8 cellular contexts compared by ENCODE assay signal in genomic region chr2:37925063-37925897, GRCh38. TPM values are rescaled to one million over a fixed set of nuclear protein-coding genes. Genes with fewer than 3 reads are reported as not detected.
DNase-seq lines count a peak whose midpoint lies in the region; ATAC-seq, FAIRE-seq and TF ChIP-seq lines count a peak whose summit lies in the region.

TSS of gene RMDN2 (plus strand) at chr2:37925287. CDS start at chr2:37929278, 3,991 bp downstream.

- H3K4me1 Mint-ChIP-seq in activated naive CD8-positive, alpha-beta T cell treated with anti-CD3 and anti-CD28 coated beads for 36 hours: peaks cover 20% of the 10 kb centered on the region

- H3K9me3 ChIP-seq in HEK293 (ENCODE audit: control insufficient read depth, insufficient read depth, low read depth, low read length): no peaks in the 10 kb centered on the region
- H3K9me3 ChIP-seq in pancreas: no peaks in the 10 kb centered on the region
- no peaks in the 10 kb centered on the region for H3K9me3 ChIP-seq in tibial artery

- peak; percentile 81 for TF ChIP-seq CTCF in HEK293 (tag by site-specific recombination; IDR thresholded peaks at IDR 0.05)
- TF ChIP-seq CTCF in NB4 (IDR thresholded peaks at IDR 0.05; ENCODE audit: low read depth, low read length): no peak
- no peak for TF ChIP-seq CTCF in pancreas (IDR thresholded peaks at IDR 0.05)
- peak in 1 of 2 experiments; percentile 20 for TF ChIP-seq CTCF in tibial artery (IDR thresholded peaks at IDR 0.05)

- WGBS in pancreas, 2 donors: 0% methylated on average over 63 to 79 of the region's 79 CpGs

- H3K4me1 ChIP-seq in HEK293 (ENCODE audit: control insufficient read depth, insufficient read depth, low read length): peaks cover 4% of the 10 kb centered on the region; the same call in 1 of the 2 replicates
- H3K4me1 ChIP-seq in pancreas: peaks cover 0 to 11% (median 10%) of the 10 kb centered on the region in 3 donors
- H3K4me1 ChIP-seq in tibial artery: peaks cover 0 to 8% (median 2%) of the 10 kb centered on the region in 4 donors

- H3K4me3 ChIP-seq in HEK293 (ENCODE audit: low read depth, low read length) (peak within 1 kb of the TSS; percentile 93), NB4 (ENCODE audit: low read depth, low read length) (peak within 1 kb of the TSS; percentile 79), pancreas (peak within 1 kb of the TSS; percentile 61 to 83 (median 72)), tibial artery (peak within 1 kb of the TSS; percentile 65 to 97)

- no peak for FAIRE-seq in pancreas (lab: Jason Lieb, UNC)

- CTCF ChIA-PET in HEK293 (lab: Yijun Ruan, JAX): interaction anchor here (0.6 to 1.2 kb wide), 3 partner anchors 168 to 363 kb away, joined by 3 read pairs; no protein-coding TSS in a partner anchor

- peak; percentile 67 for TF ChIP-seq POLR2A in NB4 (IDR thresholded peaks at IDR 0.05; ENCODE audit: extremely low read depth, insufficient read length)

- H3K27me3 ChIP-seq in pancreas (no peaks in the 10 kb centered on the region), tibial artery (no peaks in the 10 kb centered on the region)

- H3K27me3 Mint-ChIP-seq in activated naive CD8-positive, alpha-beta T cell treated with anti-CD3 and anti-CD28 coated beads for 36 hours: peaks cover 4% of the 10 kb centered on the region

- intact Hi-C loops in Right ventricle myocardium inferior (cut with DNase I): loop anchor here (10.0 kb wide), 1 partner anchor 450 kb away; the partner anchor contains the start of gene ATL2
- intact Hi-C loops in pancreas (cut with DNase I): no loop called here
- intact Hi-C loops in tibial artery (cut with DNase I; ENCODE audit: low total_unique reads): no loop called here

- POLR2A ChIA-PET in HEK293 (lab: Yijun Ruan, JAX): interaction anchor here (0.6 to 1.2 kb wide), 3 partner anchors 94 to 151 kb away, joined by 3 to 5 read pairs (median 3); partner anchors contain the start of gene CYP1B1

- H3K36me3 Mint-ChIP-seq in activated naive CD8-positive, alpha-beta T cell treated with anti-CD3 and anti-CD28 coated beads for 36 hours: peaks cover 4% of the 10 kb centered on the region

- peak; percentile 71 for DNase-seq in GM04504 (ENCODE audit: low read depth)
- DNase-seq in NB4 (ENCODE audit: low read depth): peak; percentile 97
- DNase-seq in SKM-1 (lab: John Stamatoyannopoulos, UW; ENCODE audit: unreplicated experiment): peak; percentile 84
- DNase-seq in activated naive CD8-positive, alpha-beta T cell treated with anti-CD3 and anti-CD28 coated beads for 36 hours: peak; percentile 86
- DNase-seq in Right ventricle myocardium inferior (ENCODE audit: missing footprints): peak; percentile 96
- peak; percentile 92 to 97 (median 94) for DNase-seq in pancreas
- peak; percentile 83 to 92 for DNase-seq in tibial artery

- H3K36me3 ChIP-seq in HEK293 (ENCODE audit: control insufficient read depth in 2 of 2, insufficient read depth in 1 of 2, low read length in 2 of 2): no peaks in the 10 kb centered on the region
- H3K36me3 ChIP-seq in pancreas: no peaks in the 10 kb centered on the region
- peaks cover 0 to under 1% (median 0%) of the 10 kb centered on the region in 3 donors for H3K36me3 ChIP-seq in tibial artery

- H3K27ac ChIP-seq in HEK293 (ENCODE audit: extremely low read depth, low read depth, low read length): peak within 1 kb of the TSS; percentile 80
- H3K27ac ChIP-seq in pancreas: peak within 1 kb of the TSS; percentile 76 to 94 (median 84)
- peak within 1 kb of the TSS; percentile 86 to 93 for H3K27ac ChIP-seq in tibial artery

- H3K9me3 Mint-ChIP-seq in activated naive CD8-positive, alpha-beta T cell treated with anti-CD3 and anti-CD28 coated beads for 36 hours: no peaks in the 10 kb centered on the region

- peak within 1 kb of the TSS; percentile 87 for H3K27ac Mint-ChIP-seq in activated naive CD8-positive, alpha-beta T cell treated with anti-CD3 and anti-CD28 coated beads for 36 hours

- H3K4me3 Mint-ChIP-seq in activated naive CD8-positive, alpha-beta T cell treated with anti-CD3 and anti-CD28 coated beads for 36 hours: peak within 1 kb of the TSS; percentile 79

- peak; percentile 97 for ATAC-seq in Right ventricle myocardium inferior
- peak; percentile 94 to 99 (median 96) for ATAC-seq in pancreas

TF ChIP-seq in HEK293, 187 proteins besides CTCF, POLR2A, EP300 and RAD21 (continues in another document):
- TF ChIP-seq ZEB2 (tag by site-specific recombination; IDR thresholded peaks at IDR 0.05) (0 out of 2 replicates have a peak, but pooled peaks have one; percentile 53), ZNF239 (tag by site-specific recombination; IDR thresholded peaks at IDR 0.05) (no peak), ZNF184 (tag by site-specific recombination; IDR thresholded peaks at IDR 0.05) (no peak), ZBTB48 (tag by site-specific recombination; IDR thresholded peaks at IDR 0.05) (peak; percentile 89), MYNN (tag by site-specific recombination; IDR thresholded peaks at IDR 0.05; ENCODE audit: borderline replicate concordance) (no peak), GLIS2 (tag by site-specific recombination; IDR thresholded peaks at IDR 0.05) (peak; percentile 98), ZNF76 (tag by site-specific recombination; IDR thresholded peaks at IDR 0.05; ENCODE audit: borderline replicate concordance, low read depth) (peak; percentile 56; the same call in 1 of the 2 replicates), ZNF335 (tag by site-specific recombination; conservative IDR thresholded peaks at IDR 0.05) (peak; percentile 79), ZNF138 (tag by site-specific recombination; IDR thresholded peaks at IDR 0.05; ENCODE audit: borderline replicate concordance) (no peak), ZBTB8A (tag by site-specific recombination; IDR thresholded peaks at IDR 0.05) (no peak), ZNF555 (tag by site-specific recombination; conservative IDR thresholded peaks at IDR 0.05) (no peak), ZNF391 (tag by site-specific recombination; IDR thresholded peaks at IDR 0.05; ENCODE audit: borderline replicate concordance, low read depth) (no peak), ZNF514 (tag by site-specific recombination; IDR thresholded peaks at IDR 0.05) (no peak), ZNF561 (tag by site-specific recombination; IDR thresholded peaks at IDR 0.05; ENCODE audit: borderline replicate concordance) (no peak; the same call in 1 of the 2 replicates), PATZ1 (tag by site-specific recombination; IDR thresholded peaks at IDR 0.05) (peak; percentile 98), MEIS1 (CRISPR knock-in tag; IDR thresholded peaks at IDR 0.05; ENCODE audit: borderline replicate concordance) (no peak), ZNF18 (tag by site-specific recombination; IDR thresholded peaks at IDR 0.05) (no peak), ZNF670 (tag by site-specific recombination; IDR thresholded peaks at IDR 0.05; ENCODE audit: low read depth) (no peak), ZSCAN30 (tag by site-specific recombination; IDR thresholded peaks at IDR 0.05) (peak; percentile 88), GLI4 (tag by site-specific recombination; IDR thresholded peaks at IDR 0.05) (no peak), ZNF449 (tag by site-specific recombination; IDR thresholded peaks at IDR 0.05) (no peak), ZNF791 (tag by site-specific recombination; IDR thresholded peaks at IDR 0.05) (no peak), KLF1 (tag by site-specific recombination; IDR thresholded peaks at IDR 0.05) (no peak), SP7 (tag by site-specific recombination; IDR thresholded peaks at IDR 0.05) (peak; percentile 66), KLF9 (tag by site-specific recombination; IDR thresholded peaks at IDR 0.05; ENCODE audit: low read depth) (peak; percentile 74)

RNA-seq across cellular contexts. Expression of gene RMDN2, which starts in this region (rescaled TPM):
- 1 to 10 TPM; 2.8 to 3.2 TPM for total RNA-seq in activated naive CD8-positive, alpha-beta T cell treated with anti-CD3 and anti-CD28 coated beads for 36 hours
- 5.8 TPM for total RNA-seq in Right ventricle myocardium inferior
- 1 to 10 TPM; 2.4 to 5.9 (median 3.7) TPM for total RNA-seq in pancreas
- 1 to 10 TPM; 2.8 to 6.6 TPM for polyA plus RNA-seq in pancreas

Comparison
In these comparisons a context has a peak if more than half of its experiments do, and no peak if none do; other contexts are left out.
1. Peak in every context shown above with its lines: DNase-seq, ATAC-seq, H3K4me3 ChIP-seq and H3K27ac ChIP-seq.